In the genomic region with DNA sequence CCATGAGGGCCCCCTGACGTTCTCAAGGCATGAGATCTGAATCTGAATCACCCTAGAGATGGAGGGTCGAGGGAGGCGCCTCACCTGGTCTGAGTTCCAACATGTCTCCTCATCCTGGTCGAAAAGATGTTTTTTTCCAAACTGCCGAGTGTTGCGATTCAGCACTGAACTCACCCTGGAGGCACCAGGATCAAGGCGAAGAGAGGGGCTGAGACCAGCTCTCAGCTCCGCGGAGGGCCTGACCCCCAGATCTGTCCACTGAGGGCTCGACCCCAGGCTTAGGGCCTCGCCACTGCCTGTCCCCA, we compare ENCODE assay signal across 1 cellular context.
TF ChIP-seq lines count a peak whose summit lies in the region.

No MANE protein-coding gene starts in this region.

TF ChIP-seq in HCT116, 20 proteins besides CTCF, POLR2A, EP300 and RAD21 (continued from another document):
- TF ChIP-seq SRF (IDR thresholded peaks at IDR 0.05; ENCODE audit: low read depth): no peak
- no peak for TF ChIP-seq SIN3A (IDR thresholded peaks at IDR 0.05; ENCODE audit: low read depth)
- TF ChIP-seq CBX3 (IDR thresholded peaks at IDR 0.05; ENCODE audit: low read depth): no peak
- no peak for TF ChIP-seq EGR1 (IDR thresholded peaks at IDR 0.05; ENCODE audit: low read depth)
- no peak for TF ChIP-seq POLR2AphosphoS5 (IDR thresholded peaks at IDR 0.05; ENCODE audit: low read depth, low read length)
- no peak for TF ChIP-seq SP1 (IDR thresholded peaks at IDR 0.05; ENCODE audit: low read depth)
- TF ChIP-seq TCF7L2 (IDR thresholded peaks at IDR 0.05; ENCODE audit: borderline replicate concordance, extremely low read depth, insufficient read depth, insufficient read length): no peak
- TF ChIP-seq JUND (IDR thresholded peaks at IDR 0.05): no peak
- no peak for TF ChIP-seq YY1 (IDR thresholded peaks at IDR 0.05; ENCODE audit: extremely low read depth, insufficient replicate concordance, low read depth, low read length)
- TF ChIP-seq ATF3 (IDR thresholded peaks at IDR 0.05): no peak
